In the genomic region with DNA sequence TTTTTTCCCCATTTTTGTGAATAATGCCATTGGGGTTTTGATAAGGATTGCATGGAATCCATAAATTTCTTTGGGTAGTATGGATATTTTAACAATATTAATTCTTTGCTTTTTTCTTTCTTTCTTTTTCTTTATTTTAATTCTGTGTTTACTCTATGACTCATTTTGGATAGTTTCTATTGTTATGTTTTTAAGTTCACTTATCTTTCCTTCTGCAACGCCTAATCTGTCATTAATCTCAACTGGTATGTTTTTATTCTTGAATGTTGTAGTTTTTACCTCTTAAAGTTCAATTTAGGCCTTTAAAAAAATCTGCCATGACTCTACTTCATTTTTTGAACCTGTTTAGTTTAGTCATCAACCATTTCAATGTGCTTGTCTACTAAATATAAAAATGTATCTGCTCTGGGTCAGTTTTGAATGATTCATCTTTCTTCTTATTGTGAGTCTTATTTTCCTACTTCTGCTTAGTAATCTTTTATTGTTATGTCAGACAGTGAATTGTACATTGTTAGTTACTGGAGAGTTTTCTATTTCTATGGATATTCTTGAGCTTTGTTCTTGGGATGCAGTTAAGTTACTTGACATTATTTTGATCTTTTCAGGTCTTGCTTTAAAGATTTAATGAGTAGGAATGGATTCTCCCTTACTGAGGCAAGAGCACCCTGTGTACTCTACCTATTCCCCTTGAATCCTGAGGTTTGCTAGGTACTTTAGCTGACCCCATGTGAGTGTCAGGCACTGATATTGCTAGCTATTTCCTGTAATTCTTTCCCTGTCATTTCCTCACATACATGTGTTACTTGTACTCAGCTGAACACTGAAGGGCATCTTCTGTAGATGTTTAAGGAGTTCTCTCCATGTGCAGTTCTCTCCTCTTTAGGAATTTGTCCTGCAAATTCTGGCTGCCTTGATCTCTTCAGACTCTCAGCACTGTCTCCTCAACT, we compare ENCODE assay signal across 20 cellular contexts.
A peak's percentile ranks its signal among the peaks of the same experiment; 100 is the strongest.
DNase-seq lines count a peak whose midpoint lies in the region; ATAC-seq, FAIRE-seq and TF ChIP-seq lines count a peak whose summit lies in the region.
"Had no signal": no experiment of that assay in that cellular context is flagged by ENCODE, and none has a peak within 500 bp of the region (broad histone marks: within the 10 kb centered on the region; RNA-seq: fewer than 3 reads in every experiment).

No MANE protein-coding gene starts in this region.

- 0 out of 2 replicates have a peak overlapping the region, but pooled peaks have one; percentile 1 for H3K27ac ChIP-seq in PC-3 (ENCODE audit: low read length)
- peak overlapping the region; percentile 8 for H3K27ac ChIP-seq in skeletal muscle tissue (ENCODE audit: low read depth, low read length)
- no peak overlapping the region for H3K27ac ChIP-seq in substantia nigra (ENCODE audit: low read depth, low read length, poor library complexity, severe bottlenecking)
- H3K27ac ChIP-seq: GM23248, KMS-11 had no signal

- DNase-seq in PC-3 (peak; percentile 51), bronchial epithelial cell (ENCODE audit: low read depth) (peak; percentile 58), fibroblast of the aortic adventitia (ENCODE audit: low read depth) (peak; percentile 39), substantia nigra (lab: John Stamatoyannopoulos, UW) (no peak), progenitor cell of endocrine pancreas (ENCODE audit: low spot score, unreplicated experiment) (no peak)
- DNase-seq: ACHN; CD4-positive, CD25-positive, alpha-beta regulatory T cell; DMS53; GM23248; MM.1S; NCI-H1105; NCI-H1694 treated with DMSO at 0.1 percent for 48 hours; NCI-H446; NCI-H774 had no signal

- no peak overlapping the region for H3K27ac Mint-ChIP-seq in progenitor cell of endocrine pancreas
- H3K27ac Mint-ChIP-seq: CD4-positive, CD25-positive, alpha-beta regulatory T cell had no signal

- no peaks in the 10 kb centered on the region for H3K79me2 ChIP-seq in PC-3 (ENCODE audit: low read length)

- TF ChIP-seq CTCF in PC-3 (conservative IDR thresholded peaks at IDR 0.05; ENCODE audit: low read depth, low read length), result no peak
- TF ChIP-seq CTCF in bronchial epithelial cell (IDR thresholded peaks at IDR 0.05; ENCODE audit: insufficient read depth, low read length, severe bottlenecking), result no peak
- no peak for TF ChIP-seq CTCF in fibroblast of the aortic adventitia (IDR thresholded peaks at IDR 0.05; ENCODE audit: insufficient read depth, low read length)
- no peak for TF ChIP-seq CTCF in progenitor cell of endocrine pancreas (IDR thresholded peaks at IDR 0.05; ENCODE audit: unreplicated experiment)

- H3K36me3 ChIP-seq in PC-3 (ENCODE audit: low read depth, low read length), result no peaks in the 10 kb centered on the region
- no peaks in the 10 kb centered on the region for H3K36me3 ChIP-seq in bronchial epithelial cell (ENCODE audit: control insufficient read depth, insufficient read depth, low read length)
- H3K36me3 ChIP-seq in skeletal muscle tissue (ENCODE audit: control insufficient read depth in 3 of 3, insufficient read depth in 3 of 3, low read length in 3 of 3), result no peaks in the 10 kb centered on the region

- POLR2A ChIA-PET in PC-3 (lab: Charles Lee; ENCODE audit: unreplicated experiment), result no interaction called here

- peaks cover 6% of the 10 kb centered on the region; the same call in 1 of the 2 replicates for H3K4me1 ChIP-seq in PC-3 (ENCODE audit: insufficient read depth, low read length)
- H3K4me1 ChIP-seq in skeletal muscle tissue (ENCODE audit: control insufficient read depth in 3 of 3, insufficient read depth in 3 of 3, low read length in 3 of 3), result no peaks in the 10 kb centered on the region

- peak; percentile 45 for ATAC-seq in PC-3
- no peak for ATAC-seq in HG03095 (IDR thresholded peaks at IDR 0.05; ENCODE audit: unreplicated experiment)
- ATAC-seq: GM12878, Right ventricle myocardium inferior had no signal

- CTCF ChIA-PET in PC-3 (lab: Charles Lee), result no interaction called here

- no TSS peak for BruUV-seq in PC-3 (replicated peaks; lab: Mats Ljungman, UMichigan)

- H3K4me2 ChIP-seq in PC-3 (ENCODE audit: low read length), result no peak overlapping the region
- H3K4me2 ChIP-seq: KMS-11 had no signal

- H3K36me3 Mint-ChIP-seq in progenitor cell of endocrine pancreas (ENCODE audit: insufficient read depth), result peaks cover 1% of the 10 kb centered on the region
- H3K36me3 Mint-ChIP-seq: CD4-positive, CD25-positive, alpha-beta regulatory T cell had no signal

- no peaks in the 10 kb centered on the region for H3K27me3 ChIP-seq in PC-3 (ENCODE audit: low read length)
- no peaks in the 10 kb centered on the region for H3K27me3 ChIP-seq in bronchial epithelial cell (ENCODE audit: control insufficient read depth, insufficient read depth, low read length)
- H3K27me3 ChIP-seq in skeletal muscle tissue (ENCODE audit: control insufficient read depth in 3 of 3, insufficient read depth in 3 of 3, low read length in 3 of 3), result no peaks in the 10 kb centered on the region

- no peak overlapping the region for H3K9ac ChIP-seq in PC-3 (ENCODE audit: low read length)
- H3K9ac ChIP-seq in skeletal muscle tissue (ENCODE audit: low read depth in 1 of 3, low read length in 3 of 3), result no peak overlapping the region
- H3K9ac ChIP-seq: GM23248, KMS-11 had no signal

- H3F3A ChIP-seq in PC-3 (ENCODE audit: low read length, unreplicated experiment), result no peaks in the 10 kb centered on the region

- no peak overlapping the region for H2AFZ ChIP-seq in PC-3 (ENCODE audit: low read length)
- H2AFZ ChIP-seq: GM23248 had no signal

- no peaks in the 10 kb centered on the region for H4K20me1 ChIP-seq in PC-3 (ENCODE audit: low read length)

- no peaks in the 10 kb centered on the region for H3K27me3 Mint-ChIP-seq in progenitor cell of endocrine pancreas
- H3K27me3 Mint-ChIP-seq: CD4-positive, CD25-positive, alpha-beta regulatory T cell had no signal

- H3K4me3 Mint-ChIP-seq in progenitor cell of endocrine pancreas (ENCODE audit: low read depth), result no peak overlapping the region
- H3K4me3 Mint-ChIP-seq: CD4-positive, CD25-positive, alpha-beta regulatory T cell had no signal

- H3K4me3 ChIP-seq in PC-3 (ENCODE audit: low read length) (no peak overlapping the region), bronchial epithelial cell (ENCODE audit: low read depth, low read length) (no peak overlapping the region), fibroblast of the aortic adventitia (ENCODE audit: low read depth, low read length) (no peak overlapping the region), skeletal muscle tissue (ENCODE audit: low read length in 3 of 3) (no peak overlapping the region)
- H3K4me3 ChIP-seq: GM12878, GM23248 had no signal

- FAIRE-seq in bronchial epithelial cell (lab: Jason Lieb, UNC), result no peak
- FAIRE-seq: GM12878, GM19239 had no signal

- H3K9me3 ChIP-seq in PC-3 (ENCODE audit: low read length) (no peaks in the 10 kb centered on the region), skeletal muscle tissue (ENCODE audit: control insufficient read depth in 3 of 3, low read length in 3 of 3) (no peaks in the 10 kb centered on the region)

- H3K4me1 Mint-ChIP-seq in progenitor cell of endocrine pancreas (ENCODE audit: low read depth), result peaks cover 13% of the 10 kb centered on the region
- H3K4me1 Mint-ChIP-seq: CD4-positive, CD25-positive, alpha-beta regulatory T cell had no signal

- intact Hi-C loops in PC-3 (cut with micrococcal nuclease), result no loop called here

- peaks cover 10% of the 10 kb centered on the region for H3K9me3 Mint-ChIP-seq in progenitor cell of endocrine pancreas (ENCODE audit: low read depth)

- no peaks in the 10 kb centered on the region for H3K9me2 ChIP-seq in PC-3 (replicated peaks; ENCODE audit: low read length)

Comparison
In these comparisons a context has a peak if more than half of its experiments do, and no peak if none do; other contexts are left out.
1. DNase-seq: peak in PC-3 (single experiment), bronchial epithelial cell (single experiment) and fibroblast of the aortic adventitia (single experiment); none in substantia nigra (0 of 49) and progenitor cell of endocrine pancreas (single experiment).